Comparison of ENCODE assay signal across 22 cellular contexts in the genomic region with DNA sequence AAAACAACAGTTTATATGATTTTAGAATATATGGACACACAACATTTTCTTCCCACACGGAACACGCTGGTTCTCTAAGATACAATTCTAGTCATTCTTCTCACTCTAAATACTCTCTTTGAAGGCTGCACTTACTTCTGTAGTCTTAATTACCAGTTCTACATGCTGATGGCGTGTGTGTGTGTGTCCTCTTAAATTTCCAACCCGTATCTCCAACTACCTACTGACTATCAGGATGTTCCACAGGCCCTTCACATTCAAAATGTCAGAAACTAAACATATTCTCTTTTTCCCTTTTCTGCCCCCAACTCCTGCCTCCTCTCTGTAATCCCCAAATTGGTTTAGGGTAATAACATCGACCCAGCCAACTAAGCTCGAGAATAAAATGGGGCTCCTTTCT.
DNase-seq lines count a peak whose midpoint lies in the region; ATAC-seq and TF ChIP-seq lines count a peak whose summit lies in the region.
"Had no signal": no experiment of that assay in that cellular context is flagged by ENCODE, and none has a peak within 500 bp of the region (broad histone marks: within the 10 kb centered on the region; RNA-seq: fewer than 3 reads in every experiment).

No MANE protein-coding gene starts in this region.

- intact Hi-C loops in activated naive CD4-positive, alpha-beta T cell treated with anti-CD3 and anti-CD28 coated beads for 36 hours (cut with micrococcal nuclease), result no loop called here
- intact Hi-C loops in PC-3 (cut with micrococcal nuclease), result no loop called here

- no peak overlapping the region for H3K4me3 Mint-ChIP-seq in activated naive CD4-positive, alpha-beta T cell treated with anti-CD3 and anti-CD28 coated beads for 36 hours
- H3K4me3 Mint-ChIP-seq in central memory CD8-positive, alpha-beta T cell, result no peak overlapping the region
- H3K4me3 Mint-ChIP-seq in nephron progenitor cell (no peak overlapping the region), progenitor cell of endocrine pancreas (ENCODE audit: low read depth) (no peak overlapping the region)
- H3K4me3 Mint-ChIP-seq: T-helper 2 cell treated with Interferon-gamma antibody and Interleukin-4, amounts not matched to agents 5 μg/mL and 100 μg/mL, for 36 hours had no signal

- no peaks in the 10 kb centered on the region for H3K27me3 ChIP-seq in PC-3 (ENCODE audit: low read length)
- H3K27me3 ChIP-seq: tibial artery had no signal

- no peaks in the 10 kb centered on the region for H3K9me3 ChIP-seq in PC-3 (ENCODE audit: low read length)
- H3K9me3 ChIP-seq: tibial artery had no signal

- peak overlapping the region; percentile 51; the same call in 1 of the 2 replicates for H3K27ac ChIP-seq in PC-3 (ENCODE audit: low read length)
- H3K27ac ChIP-seq: C4-2B, tibial artery, WERI-Rb-1 had no signal

- H3K4me1 ChIP-seq in PC-3 (ENCODE audit: insufficient read depth, low read length), result peaks cover 11% of the 10 kb centered on the region
- H3K4me1 ChIP-seq: tibial artery had no signal

- H2AFZ ChIP-seq in PC-3 (ENCODE audit: low read length), result no peak overlapping the region

- no peak overlapping the region for H3K4me3 ChIP-seq in PC-3 (ENCODE audit: low read length)
- H3K4me3 ChIP-seq: tibial artery had no signal

- no peaks in the 10 kb centered on the region for H3K9me2 ChIP-seq in PC-3 (replicated peaks; ENCODE audit: low read length)

- peaks cover 33% of the 10 kb centered on the region for H3K4me1 Mint-ChIP-seq in activated naive CD4-positive, alpha-beta T cell treated with anti-CD3 and anti-CD28 coated beads for 36 hours (ENCODE audit: low read depth)
- H3K4me1 Mint-ChIP-seq in central memory CD8-positive, alpha-beta T cell, result peaks cover 34% of the 10 kb centered on the region
- H3K4me1 Mint-ChIP-seq in nephron progenitor cell (no peaks in the 10 kb centered on the region), progenitor cell of endocrine pancreas (ENCODE audit: low read depth) (no peaks in the 10 kb centered on the region)

- no peaks in the 10 kb centered on the region; the same call in 1 of the 2 replicates for H3K36me3 ChIP-seq in PC-3 (ENCODE audit: low read depth, low read length)

- no peaks in the 10 kb centered on the region for H4K20me1 ChIP-seq in PC-3 (ENCODE audit: low read length)

- POLR2A ChIA-PET in PC-3 (lab: Charles Lee; ENCODE audit: unreplicated experiment), result no interaction called here

- H3K4me2 ChIP-seq in PC-3 (ENCODE audit: low read length), result no peak overlapping the region

- no peak for DNase-seq in activated naive CD4-positive, alpha-beta T cell treated with anti-CD3 and anti-CD28 coated beads for 36 hours
- no peak for DNase-seq in activated naive CD4-positive, alpha-beta T cell treated with Interleukin-2 at 50 U/mL for 16 hours
- DNase-seq in PC-3 (no peak), nephron progenitor cell (no peak), progenitor cell of endocrine pancreas (ENCODE audit: low spot score, unreplicated experiment) (no peak), NCI-H446 treated with DMSO at 0.1 percent for 48 hours (lab: John Stamatoyannopoulos, UW) (no peak)
- DNase-seq in central memory CD8-positive, alpha-beta T cell (ENCODE audit: low spot score in 2 of 2), result no peak
- DNase-seq: activated CD8-positive, alpha-beta memory T cell treated with anti-CD3 and anti-CD28 coated beads for 24 hours; activated effector memory CD4-positive, alpha-beta T cell treated with Interleukin-2 at 50 U/mL for 16 hours; DMS53; H7; left cardiac atrium; NCI-H187; NCI-H345; posterior cingulate gyrus; stimulated activated CD4-positive, alpha-beta T cell treated with anti-CD3 and anti-CD28 coated beads, Interleukin-1b, Interleukin-23, amount 100 ng/mL, for 48 hours; stimulated activated naive CD4-positive, alpha-beta T cell; tibial artery; WERI-Rb-1 had no signal

- CTCF ChIA-PET in activated naive CD4-positive, alpha-beta T cell treated with anti-CD3 and anti-CD28 coated beads for 36 hours (lab: Charles Lee), result interaction anchor here (0.8 to 1.0 kb wide), 3 partner anchors 25 to 228 kb away, joined by 3 read pairs; no protein-coding TSS in a partner anchor
- CTCF ChIA-PET in PC-3 (lab: Charles Lee), result no interaction called here

- H3F3A ChIP-seq in PC-3 (ENCODE audit: low read length, unreplicated experiment), result no peaks in the 10 kb centered on the region

- TF ChIP-seq CTCF in PC-3 (conservative IDR thresholded peaks at IDR 0.05; ENCODE audit: low read depth, low read length) (no peak), nephron progenitor cell (IDR thresholded peaks at IDR 0.05) (no peak), progenitor cell of endocrine pancreas (IDR thresholded peaks at IDR 0.05; ENCODE audit: unreplicated experiment) (no peak)

- no peak for ATAC-seq in PC-3
- no peak for ATAC-seq in central memory CD8-positive, alpha-beta T cell (replicated peaks; ENCODE audit: extremely low read depth, poor library complexity, severe bottlenecking)
- no peak for ATAC-seq in GM19328 (IDR thresholded peaks at IDR 0.05; ENCODE audit: unreplicated experiment)
- ATAC-seq: left cardiac atrium had no signal

- H3K27ac Mint-ChIP-seq in activated naive CD4-positive, alpha-beta T cell treated with anti-CD3 and anti-CD28 coated beads for 36 hours, result peak overlapping the region; percentile 20
- peak overlapping the region; percentile 33 for H3K27ac Mint-ChIP-seq in central memory CD8-positive, alpha-beta T cell (ENCODE audit: low read depth)
- H3K27ac Mint-ChIP-seq in nephron progenitor cell (peak overlapping the region; percentile 0), progenitor cell of endocrine pancreas (no peak overlapping the region)

- BruUV-seq in PC-3 (replicated peaks; lab: Mats Ljungman, UMichigan), result no TSS peak

- H3K36me3 Mint-ChIP-seq in activated naive CD4-positive, alpha-beta T cell treated with anti-CD3 and anti-CD28 coated beads for 36 hours (ENCODE audit: low read depth), result peaks cover 18% of the 10 kb centered on the region
- H3K36me3 Mint-ChIP-seq in central memory CD8-positive, alpha-beta T cell (ENCODE audit: insufficient read depth), result peaks cover 17% of the 10 kb centered on the region
- peaks cover 28% of the 10 kb centered on the region for H3K36me3 Mint-ChIP-seq in nephron progenitor cell (ENCODE audit: low read depth)
- peaks cover 21% of the 10 kb centered on the region for H3K36me3 Mint-ChIP-seq in progenitor cell of endocrine pancreas (ENCODE audit: insufficient read depth)

- no peak overlapping the region for H3K9ac ChIP-seq in PC-3 (ENCODE audit: low read length)

- no peaks in the 10 kb centered on the region for H3K9me3 Mint-ChIP-seq in activated naive CD4-positive, alpha-beta T cell treated with anti-CD3 and anti-CD28 coated beads for 36 hours
- H3K9me3 Mint-ChIP-seq in central memory CD8-positive, alpha-beta T cell, result no peaks in the 10 kb centered on the region
- H3K9me3 Mint-ChIP-seq in nephron progenitor cell (no peaks in the 10 kb centered on the region), progenitor cell of endocrine pancreas (ENCODE audit: low read depth) (no peaks in the 10 kb centered on the region)
- H3K9me3 Mint-ChIP-seq: T-helper 2 cell treated with Interferon-gamma antibody and Interleukin-4, amounts not matched to agents 5 μg/mL and 100 μg/mL, for 36 hours had no signal

- H3K79me2 ChIP-seq in PC-3 (ENCODE audit: low read length), result no peaks in the 10 kb centered on the region

- H3K27me3 Mint-ChIP-seq in activated naive CD4-positive, alpha-beta T cell treated with anti-CD3 and anti-CD28 coated beads for 36 hours (ENCODE audit: low read depth), result no peaks in the 10 kb centered on the region
- H3K27me3 Mint-ChIP-seq in central memory CD8-positive, alpha-beta T cell, result no peaks in the 10 kb centered on the region
- H3K27me3 Mint-ChIP-seq in nephron progenitor cell (ENCODE audit: low read depth, poor library complexity), result no peaks in the 10 kb centered on the region
- H3K27me3 Mint-ChIP-seq in progenitor cell of endocrine pancreas, result no peaks in the 10 kb centered on the region
